In genomic region chr14:103921855-103922200, GRCh38 we compare ENCODE assay signal across 7 cellular contexts. TPM values are rescaled to one million over a fixed set of nuclear protein-coding genes. Genes with fewer than 3 reads are reported as not detected.
DNase-seq lines count a peak whose midpoint lies in the region; ATAC-seq and TF ChIP-seq lines count a peak whose summit lies in the region.
"Not testable (repeated sequence)": the region's sequence is repeated elsewhere in the genome, so short reads cannot be mapped to it uniquely, and the experiment has no call there.

No MANE protein-coding gene starts in this region.

- peak overlapping the region; percentile 93 for H3K4me2 ChIP-seq in DND-41 (ENCODE audit: insufficient read depth, low read length)
- H3K4me2 ChIP-seq in KMS-11 = peak overlapping the region; percentile 59

- not testable (repeated sequence) for H3K9me3 Mint-ChIP-seq in memory B cell

- H3K27me3 Mint-ChIP-seq in memory B cell = not testable (repeated sequence)

- not testable (repeated sequence) for H3K9me3 ChIP-seq in DND-41 (ENCODE audit: insufficient read depth, low read length, severe bottlenecking); ascending aorta; esophagus squamous epithelium

- not testable (repeated sequence) for TF ChIP-seq POLR2A in esophagus squamous epithelium (IDR thresholded peaks at IDR 0.05)

- peaks cover 18% of the 10 kb centered on the region for H3K36me3 ChIP-seq in DND-41 (ENCODE audit: insufficient read depth, low read length)
- H3K36me3 ChIP-seq in KMS-11 (ENCODE audit: insufficient read depth); ascending aorta; rectal smooth muscle tissue (ENCODE audit: control insufficient read depth, insufficient read depth, low read length): not testable (repeated sequence)
- peaks cover 0 to 20% (median 0%) of the 10 kb centered on the region in 3 donors for H3K36me3 ChIP-seq in esophagus squamous epithelium

- H3K4me3 ChIP-seq in DND-41 (ENCODE audit: low read depth in 1 of 2, low read length in 2 of 2) (peak overlapping the region in 1 of 2 experiments; percentile 83; a peak in 2 of 4 replicates), ascending aorta (peak overlapping the region; percentile 65 to 84), esophagus squamous epithelium (peak overlapping the region in 3 of 4 donors; percentile 85 to 94 (median 89)), rectal smooth muscle tissue (ENCODE audit: low read length) (peak overlapping the region; percentile 26)
- H3K4me3 ChIP-seq in KMS-11 (IDR thresholded peaks at IDR 0.05; ENCODE audit: insufficient read depth, low read depth, low read length) = not testable (repeated sequence)

- TF ChIP-seq CTCF in DND-41 (IDR thresholded peaks at IDR 0.05; ENCODE audit: borderline replicate concordance, extremely low read depth, low read length, poor library complexity, severe bottlenecking); KMS-11 (conservative IDR thresholded peaks at IDR 0.05; ENCODE audit: low read depth, low read length); VCaP (conservative IDR thresholded peaks at IDR 0.05); ascending aorta (IDR thresholded peaks at IDR 0.05); esophagus squamous epithelium (IDR thresholded peaks at IDR 0.05): not testable (repeated sequence)

- not testable (repeated sequence) for H3K27ac ChIP-seq in DND-41 (ENCODE audit: low read length); KMS-11; ascending aorta; rectal smooth muscle tissue (ENCODE audit: low read depth, low read length)
- H3K27ac ChIP-seq in VCaP (peak overlapping the region; percentile 87; the same call in 1 of the 2 replicates), esophagus squamous epithelium (peak overlapping the region in 1 of 4 donors; percentile 94)

- not testable (repeated sequence) for H3K36me3 Mint-ChIP-seq in memory B cell

- H4K20me1 ChIP-seq in DND-41 (ENCODE audit: insufficient read depth, low read length) = peaks cover 26% of the 10 kb centered on the region
- not testable (repeated sequence) for H4K20me1 ChIP-seq in KMS-11 (ENCODE audit: insufficient read depth)

- H2AFZ ChIP-seq in DND-41 (ENCODE audit: low read depth, low read length) (peak overlapping the region; percentile 91), KMS-11 (ENCODE audit: low read depth) (peak overlapping the region; percentile 86)

- H3K27me3 ChIP-seq in DND-41 (ENCODE audit: insufficient read depth, low read length, poor library complexity); KMS-11 (ENCODE audit: insufficient read depth, low read depth); ascending aorta; rectal smooth muscle tissue (ENCODE audit: control insufficient read depth, insufficient read depth, low read length): not testable (repeated sequence)
- peaks cover 0 to 16% (median 0%) of the 10 kb centered on the region in 4 donors for H3K27me3 ChIP-seq in esophagus squamous epithelium

- H3K4me3 Mint-ChIP-seq in memory B cell = peak overlapping the region; percentile 91

- H3K79me2 ChIP-seq in DND-41 (ENCODE audit: insufficient read depth, low read length) (peaks cover 43% of the 10 kb centered on the region), KMS-11 (ENCODE audit: insufficient read depth, low read depth) (peaks cover 13% of the 10 kb centered on the region; the same call in 1 of the 2 replicates)

- peak overlapping the region; percentile 75 for H3K9ac ChIP-seq in DND-41 (ENCODE audit: low read depth, low read length)
- H3K9ac ChIP-seq in KMS-11; rectal smooth muscle tissue (ENCODE audit: low read length): not testable (repeated sequence)

- WGBS in esophagus squamous epithelium, 2 donors = 58 to 61% methylated on average over 11 to 12 of the region's 12 CpGs

- H3K4me1 ChIP-seq in DND-41 (ENCODE audit: insufficient read depth, low read length) (peaks cover 25% of the 10 kb centered on the region), esophagus squamous epithelium (peaks cover 5 to 45% (median 15%) of the 10 kb centered on the region in 3 donors)
- not testable (repeated sequence) for H3K4me1 ChIP-seq in KMS-11 (ENCODE audit: low read depth, poor library complexity, severe bottlenecking); ascending aorta; rectal smooth muscle tissue (ENCODE audit: control insufficient read depth, insufficient read depth, low read length)

- H3K4me1 Mint-ChIP-seq in memory B cell = not testable (repeated sequence)

- intact Hi-C loops in ascending aorta (cut with DNase I) = loop anchor here (1.0 to 5.0 kb wide), 3 partner anchors 75 to 759 kb away; partner anchors contain the start of genes PPP1R13B, XRCC3 and ZFYVE21
- intact Hi-C loops in esophagus squamous epithelium (cut with DNase I) = not testable (repeated sequence)

- DNase-seq in DND-41; esophagus squamous epithelium (lab: John Stamatoyannopoulos, UW); memory B cell (ENCODE audit: low spot score in 2 of 2): not testable (repeated sequence)
- peak in 1 of 2 donors; percentile 59 for DNase-seq in ascending aorta (ENCODE audit: low spot score in 2 of 2)

- not testable (repeated sequence) for H3K27ac Mint-ChIP-seq in memory B cell

- not testable (repeated sequence) for ATAC-seq in DND-41 (ENCODE audit: insufficient read depth, low read depth); memory B cell (ENCODE audit: low read depth)

RNA-seq across cellular contexts. Expression of gene TDRD9, which starts 6.4 kb away (rescaled TPM):
- 1.4 TPM for total RNA-seq in ascending aorta
- total RNA-seq in esophagus squamous epithelium = 1 to 10 TPM in 1 of 4 donors, under 1 TPM in 3; 0.09 to 6.0 (median 0.74) TPM

RNA-seq across cellular contexts. Expression of gene RD3L, which starts 20.5 kb away (rescaled TPM):
- not detected for total RNA-seq in ascending aorta
- not detected for total RNA-seq in esophagus squamous epithelium
